Comparison of ENCODE assay signal across 22 cellular contexts in genomic region chr7:7751243-7752092, GRCh38. TPM values are rescaled to one million over a fixed set of nuclear protein-coding genes. Genes with fewer than 3 reads are reported as not detected.
DNase-seq lines count a peak whose midpoint lies in the region; ATAC-seq, FAIRE-seq and TF ChIP-seq lines count a peak whose summit lies in the region.
"Had no signal": no experiment of that assay in that cellular context is flagged by ENCODE, and none has a peak within 500 bp of the region (broad histone marks: within the 10 kb centered on the region; RNA-seq: fewer than 3 reads in every experiment).

No MANE protein-coding gene starts in this region.

- H3K27me3 Mint-ChIP-seq in GM23338 (ENCODE audit: insufficient read depth, low read depth, poor library complexity): no peaks in the 10 kb centered on the region
- H3K27me3 Mint-ChIP-seq in CD4-positive, alpha-beta memory T cell: no peaks in the 10 kb centered on the region
- H3K27me3 Mint-ChIP-seq: brain had no signal

- H3K27me3 ChIP-seq in GM23338 (ENCODE audit: insufficient read depth): no peaks in the 10 kb centered on the region
- H3K27me3 ChIP-seq in pancreas: no peaks in the 10 kb centered on the region
- no peaks in the 10 kb centered on the region for H3K27me3 ChIP-seq in ascending aorta
- no peaks in the 10 kb centered on the region for H3K27me3 ChIP-seq in HAP-1 (ENCODE audit: low read depth)
- no peaks in the 10 kb centered on the region for H3K27me3 ChIP-seq in CD4-positive, alpha-beta memory T cell (ENCODE audit: insufficient read depth, low read length)

- H3K27ac Mint-ChIP-seq in GM23338: peak overlapping the region; percentile 19; the same call in 1 of the 2 replicates
- no peak overlapping the region for H3K27ac Mint-ChIP-seq in CD4-positive, alpha-beta memory T cell
- H3K27ac Mint-ChIP-seq: CD4-positive, CD25-positive, alpha-beta regulatory T cell; endodermal cell had no signal

- POLR2A ChIA-PET in CD4-positive, alpha-beta memory T cell (lab: Charles Lee; ENCODE audit: partially characterized antibody): no interaction called here

- H3K27ac ChIP-seq in GM23338 (ENCODE audit: low read depth) (no peak overlapping the region), pancreas (no peak overlapping the region), ascending aorta (no peak overlapping the region)
- no peak overlapping the region for H3K27ac ChIP-seq in CD4-positive, alpha-beta memory T cell (ENCODE audit: low read depth, low read length)
- H3K27ac ChIP-seq: prostate gland, WERI-Rb-1 had no signal

- peak; percentile 63 for FAIRE-seq in pancreas (lab: Jason Lieb, UNC)

- in situ Hi-C loops in HAP-1 (cut with MboI; ENCODE audit: low sequenced_read_pairs): no loop called here

- H3K36me3 ChIP-seq in GM23338 (ENCODE audit: insufficient read depth) (no peaks in the 10 kb centered on the region), pancreas (no peaks in the 10 kb centered on the region), ascending aorta (no peaks in the 10 kb centered on the region), HAP-1 (replicated peaks) (no peaks in the 10 kb centered on the region)
- no peaks in the 10 kb centered on the region for H3K36me3 ChIP-seq in CD4-positive, alpha-beta memory T cell (ENCODE audit: insufficient read depth, low read length)
- H3K36me3 ChIP-seq: prostate gland, WERI-Rb-1 had no signal

- H3K36me3 Mint-ChIP-seq in GM23338 (ENCODE audit: low read depth): no peaks in the 10 kb centered on the region
- H3K36me3 Mint-ChIP-seq in CD4-positive, alpha-beta memory T cell: peaks cover 0 to 5% of the 10 kb centered on the region in 2 donors

- no peaks in the 10 kb centered on the region; the same call in none of the 3 replicates for H3K4me1 Mint-ChIP-seq in GM23338
- H3K4me1 Mint-ChIP-seq in CD4-positive, alpha-beta memory T cell: peaks cover 0 to 5% (median 3%) of the 10 kb centered on the region in 4 donors
- H3K4me1 Mint-ChIP-seq: neural crest cell had no signal

- no peaks in the 10 kb centered on the region for H3K4me1 ChIP-seq in GM23338 (ENCODE audit: insufficient read depth)
- peaks cover 7 to 17% (median 11%) of the 10 kb centered on the region in 3 donors for H3K4me1 ChIP-seq in pancreas
- peaks cover 0 to 2% of the 10 kb centered on the region in 2 donors for H3K4me1 ChIP-seq in ascending aorta
- H3K4me1 ChIP-seq in HAP-1: no peaks in the 10 kb centered on the region
- no peaks in the 10 kb centered on the region for H3K4me1 ChIP-seq in CD4-positive, alpha-beta memory T cell (ENCODE audit: insufficient read depth, low read length)
- H3K4me1 ChIP-seq: prostate gland had no signal

- H3F3A ChIP-seq in GM23338 (replicated peaks; ENCODE audit: low read depth): no peaks in the 10 kb centered on the region

- no peak overlapping the region for H2AFZ ChIP-seq in GM23338

- H3K9me3 Mint-ChIP-seq in GM23338: no peaks in the 10 kb centered on the region
- H3K9me3 Mint-ChIP-seq in CD4-positive, alpha-beta memory T cell: peaks cover 0 to 4% (median 0%) of the 10 kb centered on the region in 8 donors
- H3K9me3 Mint-ChIP-seq: CD4-positive, CD25-positive, alpha-beta regulatory T cell; endodermal cell; neural crest cell had no signal

- no peak overlapping the region for H3K4me2 ChIP-seq in GM23338

- intact Hi-C loops in pancreas (cut with DNase I): no loop called here
- intact Hi-C loops in ascending aorta (cut with DNase I): no loop called here
- intact Hi-C loops in CD4-positive, alpha-beta memory T cell (cut with micrococcal nuclease): no loop called here

- no peak for DNase-seq in GM23338 (ENCODE audit: low spot score)
- DNase-seq in NCI-H1105 (lab: John Stamatoyannopoulos, UW): peak; percentile 29
- peak; percentile 20 for DNase-seq in fibroblast of the aortic adventitia (ENCODE audit: low read depth)
- peak in 3 of 6 donors; percentile 6 to 19 (median 18) for DNase-seq in pancreas
- no peak for DNase-seq in cerebellar nuclear complex (lab: John Stamatoyannopoulos, UW)
- no peak for DNase-seq in ascending aorta (ENCODE audit: low spot score in 2 of 2)
- DNase-seq in HAP-1 (ENCODE audit: low spot score in 2 of 2): no peak
- no peak for DNase-seq in CD4-positive, alpha-beta memory T cell
- DNase-seq: activated CD8-positive, alpha-beta memory T cell treated with anti-CD3 and anti-CD28 coated beads, Interleukin-2, amount 50 U/mL, for 4 hours; activated effector memory CD4-positive, alpha-beta T cell treated with Interleukin-2 at 50 U/mL for 16 hours; CD4-positive, CD25-positive, alpha-beta regulatory T cell; endodermal cell; HCEC 1CT; KBM-7; MV-4-11; NCI-H1694 treated with DMSO at 0.1 percent for 48 hours; NCI-H446; NK-92 treated with Interleukin-12 subunit alpha and Interleukin-12 subunit beta, amount 100 ng/mL, for 24 hours; WERI-Rb-1 had no signal

- no peaks in the 10 kb centered on the region for H3K9me2 ChIP-seq in GM23338 (ENCODE audit: insufficient read depth)

- H3K4me3 ChIP-seq in GM23338: no peak overlapping the region
- no peak overlapping the region for H3K4me3 ChIP-seq in fibroblast of the aortic adventitia (ENCODE audit: low read depth, low read length)
- H3K4me3 ChIP-seq in pancreas: no peak overlapping the region
- H3K4me3 ChIP-seq in ascending aorta: no peak overlapping the region
- H3K4me3 ChIP-seq in HAP-1: no peak overlapping the region
- no peak overlapping the region for H3K4me3 ChIP-seq in CD4-positive, alpha-beta memory T cell (ENCODE audit: low read length in 2 of 2)
- H3K4me3 ChIP-seq: prostate gland had no signal

- H3K4me3 Mint-ChIP-seq in GM23338: no peak overlapping the region
- H3K4me3 Mint-ChIP-seq in CD4-positive, alpha-beta memory T cell: no peak overlapping the region
- H3K4me3 Mint-ChIP-seq: CD4-positive, CD25-positive, alpha-beta regulatory T cell; endodermal cell; neural crest cell had no signal

- H3K9me3 ChIP-seq in pancreas: no peaks in the 10 kb centered on the region
- no peaks in the 10 kb centered on the region for H3K9me3 ChIP-seq in ascending aorta
- no peaks in the 10 kb centered on the region for H3K9me3 ChIP-seq in HAP-1
- H3K9me3 ChIP-seq in CD4-positive, alpha-beta memory T cell (ENCODE audit: control insufficient read depth in 1 of 2, low read length in 2 of 2): no peaks in the 10 kb centered on the region
- H3K9me3 ChIP-seq: prostate gland had no signal

- 30 to 44% methylated on average over 3 of the region's 3 CpGs for WGBS in pancreas, 2 donors

- ATAC-seq in GM23338 (no peak), pancreas (peak; percentile 53 to 79 (median 67))

- no peaks in the 10 kb centered on the region for H3K79me2 ChIP-seq in GM23338 (replicated peaks; ENCODE audit: insufficient read depth)

- TF ChIP-seq CTCF in GM23338 (conservative IDR thresholded peaks at IDR 0.05; ENCODE audit: low read depth in 2 of 2): no peak
- TF ChIP-seq CTCF in fibroblast of the aortic adventitia (IDR thresholded peaks at IDR 0.05; ENCODE audit: insufficient read depth, low read length): no peak
- no peak for TF ChIP-seq CTCF in pancreas (IDR thresholded peaks at IDR 0.05)
- no peak for TF ChIP-seq CTCF in ascending aorta (IDR thresholded peaks at IDR 0.05)

- CTCF ChIA-PET in CD4-positive, alpha-beta memory T cell (lab: Charles Lee; ENCODE audit: partially characterized antibody): interaction anchor here (1.2 kb wide), 1 partner anchor 9 kb away, joined by 3 read pairs; no protein-coding TSS in a partner anchor

- H4K20me1 ChIP-seq in GM23338 (replicated peaks; ENCODE audit: insufficient read depth): no peaks in the 10 kb centered on the region

TF ChIP-seq in GM23338, 12 proteins besides CTCF, POLR2A, EP300 and RAD21:
- TF ChIP-seq ZNF114 (CRISPR knock-in tag; IDR thresholded peaks at IDR 0.05): no peak

RNA-seq across cellular contexts. Expression of gene RPA3, which starts 33.1 kb away (rescaled TPM):
- total RNA-seq in GM23338 (2014; rRNA removed; shearing (Covaris generic)): 57.4 and 74.9 TPM in 2 replicates
- polyA plus RNA-seq in GM23338 (2016; fragmentation: Nextera tagmentation; extraction: Ambion mirVana) (284 and 287 TPM in 2 replicates), pancreas (10 to 100 TPM in 1 of 2 donors, 1 to 10 TPM in 1; 7.5 to 16.0 TPM)
- total RNA-seq in fibroblast of the aortic adventitia (ENCODE audit: low replicate concordance) (40.4 and 44.2 TPM in 2 replicates), pancreas (10 to 100 TPM in 3 of 6 donors, 1 to 10 TPM in 3; 5.2 to 13.4 (median 9.6) TPM), ascending aorta (0.96 TPM)
- total RNA-seq in CD4-positive, alpha-beta memory T cell: 10 to 100 TPM; 31.2 to 35.5 TPM
- polyA plus RNA-seq in CD4-positive, alpha-beta memory T cell: 10 to 100 TPM; 91.7 to 96.6 TPM

Comparison
In these comparisons a context has a peak if more than half of its experiments do, and no peak if none do; other contexts are left out.
1. DNase-seq: peak in NCI-H1105 (single experiment) and fibroblast of the aortic adventitia (single experiment); none in GM23338 (single experiment), cerebellar nuclear complex (0 of 2), ascending aorta (0 of 2), HAP-1 (0 of 2) and CD4-positive, alpha-beta memory T cell (0 of 5).